Comparison of ENCODE assay signal across 27 cellular contexts in genomic region chr6:151130329-151130728, GRCh38.
DNase-seq lines count a peak whose midpoint lies in the region; ATAC-seq, FAIRE-seq and TF ChIP-seq lines count a peak whose summit lies in the region.
"Had no signal": no experiment of that assay in that cellular context is flagged by ENCODE, and none has a peak within 500 bp of the region (broad histone marks: within the 10 kb centered on the region; RNA-seq: fewer than 3 reads in every experiment).

No MANE protein-coding gene starts in this region.

- TF ChIP-seq RAD21 in GM12878 (IDR thresholded peaks at IDR 0.05; ENCODE audit: insufficient read depth, low read depth, low read length), result no peak

- H3K27me3 ChIP-seq in GM12878 (replicated peaks in 1 of 2; ENCODE audit: control insufficient read depth in 2 of 2, insufficient read depth in 2 of 2, low read length in 1 of 2) (no peaks in the 10 kb centered on the region), osteoblast (ENCODE audit: insufficient read depth, low read length) (no peaks in the 10 kb centered on the region)
- H3K27me3 ChIP-seq: BLaER1, left lung, right lobe of liver, suprapubic skin had no signal

- RAD21 ChIA-PET in GM12878 (lab: Charles Lee; ENCODE audit: unreplicated experiment), result no interaction called here

- no peak for TF ChIP-seq EP300 in GM12878 (IDR thresholded peaks at IDR 0.05; ENCODE audit: borderline replicate concordance in 1 of 2, control insufficient read depth in 1 of 2, low read depth in 2 of 2, low read length in 2 of 2)

- no peaks in the 10 kb centered on the region for H3K4me1 ChIP-seq in GM12878 (ENCODE audit: control insufficient read depth, insufficient read depth, low read length)
- no peaks in the 10 kb centered on the region for H3K4me1 ChIP-seq in osteoblast (ENCODE audit: insufficient read depth, low read length)
- H3K4me1 ChIP-seq: BLaER1, left lung, suprapubic skin had no signal

- no TSS peak for BruUV-seq in GM12878 (replicated peaks; lab: Mats Ljungman, UMichigan)

- H3K4me2 ChIP-seq in GM12878 (ENCODE audit: control insufficient read depth, insufficient read depth) (no peak overlapping the region), osteoblast (ENCODE audit: insufficient read depth, low read length) (no peak overlapping the region)
- H3K4me2 ChIP-seq: BLaER1 had no signal

- POLR2A ChIA-PET in GM12878 (lab: Charles Lee), result no interaction called here

- H3K79me2 ChIP-seq in GM12878 (ENCODE audit: control insufficient read depth, insufficient read depth, low read length) (no peaks in the 10 kb centered on the region), osteoblast (ENCODE audit: insufficient read depth, low read length) (no peaks in the 10 kb centered on the region)

- DNase-seq in GM12891 (ENCODE audit: insufficient read length, low spot score) (no peak), GM12878 (ENCODE audit: low read depth, low spot score) (no peak), osteoblast (ENCODE audit: insufficient read length, low spot score, missing footprints) (no peak), 8988T (no peak), NCI-H446 treated with DMSO at 0.1 percent for 48 hours (lab: John Stamatoyannopoulos, UW) (no peak), DMS153 (lab: John Stamatoyannopoulos, UW) (no peak)
- DNase-seq: activated CD4-positive, alpha-beta T cell treated with anti-CD3 and anti-CD28 coated beads for 1 hour; activated naive CD4-positive, alpha-beta T cell treated with anti-CD3 and anti-CD28 coated beads, Interleukin-2, amount 10 ng/mL, durations not matched to agents 7 days and 5 days; DMS79 treated with DMSO at 0.1 percent for 48 hours; glutamatergic neuron; IMR-90; left lung; mesendoderm; NCI-H1105 treated with DMSO at 0.1 percent for 48 hours; NCI-H2029; NCI-H226; NCI-H748 treated with DMSO at 0.1 percent for 48 hours; posterior cingulate gyrus; right lobe of liver; RPMI8226; stimulated activated CD4-positive, alpha-beta T cell treated with anti-CD3 and anti-CD28 coated beads, Interleukin-2, amount 100 ng/mL, for 48 hours; stimulated activated naive CD4-positive, alpha-beta T cell had no signal

- peak; percentile 72 for ATAC-seq in GM19395 (IDR thresholded peaks at IDR 0.05; ENCODE audit: unreplicated experiment)
- ATAC-seq in HG03378 (IDR thresholded peaks at IDR 0.05; ENCODE audit: unreplicated experiment), result peak; percentile 68
- peak; percentile 67 for ATAC-seq in GM12878
- ATAC-seq: left lung, right lobe of liver had no signal

- 21% methylated on average over 6 of the region's 6 CpGs for WGBS in GM12878 (ENCODE audit: insufficient coverage, insufficient replicate concordance, low lambda C conversion rate, missing lambda C conversion rate)

- H3K9me3 ChIP-seq in GM12878 (replicated peaks; ENCODE audit: control insufficient read depth, insufficient read depth, low read length), result no peaks in the 10 kb centered on the region; the same call in 2 of the 3 replicates
- no peaks in the 10 kb centered on the region for H3K9me3 ChIP-seq in osteoblast (ENCODE audit: low read depth, low read length)
- H3K9me3 ChIP-seq: left lung, right lobe of liver, suprapubic skin had no signal

- no peak for FAIRE-seq in GM12891 (lab: Jason Lieb, UNC)
- FAIRE-seq in GM12878 (lab: Jason Lieb, UNC), result no peak
- FAIRE-seq: islet of Langerhans had no signal

- H3K27ac ChIP-seq in GM12878 (ENCODE audit: control insufficient read depth, insufficient read depth), result no peak overlapping the region
- no peak overlapping the region for H3K27ac ChIP-seq in osteoblast (ENCODE audit: low read depth, low read length)
- H3K27ac ChIP-seq: BLaER1, left lung, right lobe of liver, suprapubic skin had no signal

- H4K20me1 ChIP-seq in GM12878 (ENCODE audit: control insufficient read depth, insufficient read depth), result no peaks in the 10 kb centered on the region
- no peaks in the 10 kb centered on the region for H4K20me1 ChIP-seq in osteoblast (ENCODE audit: insufficient read depth, low read length)
- H4K20me1 ChIP-seq: BLaER1 had no signal

- TF ChIP-seq CTCF in GM12878 (IDR thresholded peaks at IDR 0.05 in 2 of 3, conservative IDR thresholded peaks at IDR 0.05 in 1 of 3; ENCODE audit: control insufficient read depth in 2 of 3, extremely low read depth in 1 of 3, insufficient read depth in 1 of 3, low read depth in 3 of 3, low read length in 3 of 3), result no peak
- no peak for TF ChIP-seq CTCF in osteoblast (IDR thresholded peaks at IDR 0.05; ENCODE audit: extremely low read depth, low read depth, low read length)

- SMC1A ChIA-PET in GM12878 (lab: Charles Lee; ENCODE audit: uncharacterized antibody, unreplicated experiment), result no interaction called here

- H3K9ac ChIP-seq in GM12878 (ENCODE audit: control insufficient read depth, insufficient read depth, low read length), result no peak overlapping the region
- H3K9ac ChIP-seq: BLaER1 had no signal

- CTCF ChIA-PET in GM12878 (lab: Yijun Ruan, JAX), result no interaction called here

- no peak for TF ChIP-seq POLR2A in GM12891 (IDR thresholded peaks at IDR 0.05; ENCODE audit: low read depth, low read length)
- no peak for TF ChIP-seq POLR2A in GM12878 (IDR thresholded peaks at IDR 0.05; ENCODE audit: low read depth, low read length)

- H2AFZ ChIP-seq in GM12878 (ENCODE audit: control insufficient read depth, low read depth, low read length) (peak overlapping the region; percentile 33), osteoblast (ENCODE audit: low read length) (no peak overlapping the region)

- in situ Hi-C loops in GM12878 (cut with MboI), result no loop called here

- intact Hi-C loops in GM12878 (cut with micrococcal nuclease; ENCODE audit: unreplicated experiment), result no loop called here

- H3K4me3 ChIP-seq in GM12878, result no peak overlapping the region
- H3K4me3 ChIP-seq in osteoblast (ENCODE audit: insufficient read depth, low read length), result no peak overlapping the region
- H3K4me3 ChIP-seq: BLaER1, left lung, right lobe of liver, suprapubic skin had no signal

- H3K36me3 ChIP-seq in GM12878 (ENCODE audit: control insufficient read depth in 2 of 2, insufficient read depth in 2 of 2, low read length in 1 of 2) (no peaks in the 10 kb centered on the region), osteoblast (ENCODE audit: insufficient read depth, low read length) (no peaks in the 10 kb centered on the region)
- H3K36me3 ChIP-seq: BLaER1, left lung, right lobe of liver, suprapubic skin had no signal

TF ChIP-seq in GM12891, 5 proteins besides CTCF, POLR2A, EP300 and RAD21:
- no peak for TF ChIP-seq PAX5 (IDR thresholded peaks at IDR 0.05; ENCODE audit: insufficient read depth, low read length, severe bottlenecking)
- peak; percentile 80 for TF ChIP-seq SPI1 (IDR thresholded peaks at IDR 0.05; ENCODE audit: low read depth, low read length)

TF ChIP-seq in GM12878, 131 proteins besides CTCF, POLR2A, EP300 and RAD21:
- no peak for TF ChIP-seq ZNF207 (IDR thresholded peaks at IDR 0.05; ENCODE audit: borderline replicate concordance)
- TF ChIP-seq CHD1 (IDR thresholded peaks at IDR 0.05; ENCODE audit: low read depth, low read length), result no peak
- TF ChIP-seq JUNB (IDR thresholded peaks at IDR 0.05), result peak; percentile 78
- peak; percentile 87 for TF ChIP-seq YY1 (IDR thresholded peaks at IDR 0.05; ENCODE audit: low read depth, low read length)
- peak in 1 of 2 experiments; percentile 87; a peak in 2 of 4 replicates for TF ChIP-seq ETV6 (conservative IDR thresholded peaks at IDR 0.05 in 1 of 2, IDR thresholded peaks at IDR 0.05 in 1 of 2; ENCODE audit: borderline replicate concordance in 1 of 2, low read depth in 1 of 2)
- peak; percentile 48 for TF ChIP-seq SPI1 (IDR thresholded peaks at IDR 0.05; ENCODE audit: borderline replicate concordance, insufficient read depth, low read depth, low read length)
- TF ChIP-seq STAT3 (IDR thresholded peaks at IDR 0.05; ENCODE audit: low read depth, low read length), result no peak
